ENCODE assay signal across 19 cellular contexts in genomic region chr20:17872434-17872833, GRCh38.
DNase-seq lines count a peak whose midpoint lies in the region; ATAC-seq and TF ChIP-seq lines count a peak whose summit lies in the region.
"Had no signal": no experiment of that assay in that cellular context is flagged by ENCODE, and none has a peak within 500 bp of the region (broad histone marks: within the 10 kb centered on the region; RNA-seq: fewer than 3 reads in every experiment).

No MANE protein-coding gene starts in this region.

- DNase-seq in IMR-90 (no peak), body of pancreas (no peak), ureter (ENCODE audit: low spot score) (no peak), HT-29 (ENCODE audit: low spot score) (no peak), NCI-H69 (lab: John Stamatoyannopoulos, UW) (no peak)
- DNase-seq: activated B cell treated with CpG ODN at 0.5 μM for 24 hours; activated naive CD8-positive, alpha-beta T cell treated with anti-CD3 and anti-CD28 coated beads for 36 hours; Caco-2; midbrain; NCI-H1092 treated with DMSO at 0.1 percent for 48 hours; NCI-H2107; NCI-H524; SK-N-SH; stimulated activated CD4-positive, alpha-beta T cell treated with anti-CD3 and anti-CD28 coated beads, Interleukin-4, amount 100 ng/mL, for 1 hour had no signal

- TF ChIP-seq POLR2A in IMR-90 (IDR thresholded peaks at IDR 0.05; ENCODE audit: low read depth, low read length) (no peak), body of pancreas (IDR thresholded peaks at IDR 0.05) (no peak)

- no peak overlapping the region for H3K14ac ChIP-seq in IMR-90 (replicated peaks; ENCODE audit: low read depth, low read length)

- no peak for TF ChIP-seq CTCF in DOHH2 (IDR thresholded peaks at IDR 0.05; ENCODE audit: low read depth, low read length, poor library complexity, severe bottlenecking)
- no peak for TF ChIP-seq CTCF in IMR-90 (conservative IDR thresholded peaks at IDR 0.05; ENCODE audit: low read depth, low read length)
- no peak for TF ChIP-seq CTCF in body of pancreas (IDR thresholded peaks at IDR 0.05)
- TF ChIP-seq CTCF in parathyroid adenoma (IDR thresholded peaks at IDR 0.05): no peak

- in situ Hi-C loops in IMR-90 (cut with MboI; ENCODE audit: low sequenced_read_pairs): no loop called here

- H3K27ac ChIP-seq in DOHH2 (ENCODE audit: low read depth, low read length) (no peak overlapping the region), IMR-90 (ENCODE audit: insufficient read depth, low read length) (no peak overlapping the region), body of pancreas (peak overlapping the region; percentile 27 to 82 (median 55)), parathyroid adenoma (no peak overlapping the region)

- dilution Hi-C loops in IMR-90 (cut with HindIII; ENCODE audit: low sequenced_read_pairs, unreplicated experiment): no loop called here

- no peak overlapping the region for H2BK15ac ChIP-seq in IMR-90 (ENCODE audit: low read depth, low read length)

- no peaks in the 10 kb centered on the region for H3F3A ChIP-seq in DOHH2 (ENCODE audit: control insufficient read depth, insufficient read depth)

- WGBS in IMR-90 (ENCODE audit: extremely low coverage in 2 of 2, insufficient read length in 1 of 2), 2 experiments: no CpG with 5 or more reads among the region's 13 CpGs
- 66 to 69% methylated on average over 12 to 13 of the region's 13 CpGs for WGBS in body of pancreas, 2 donors

- H2BK120ac ChIP-seq in IMR-90 (ENCODE audit: low read depth, low read length): peak overlapping the region; percentile 27; the same call in 1 of the 2 replicates

- intact Hi-C loops in IMR-90 (cut with micrococcal nuclease): no loop called here
- intact Hi-C loops in body of pancreas (cut with DNase I): no loop called here

- H4K8ac ChIP-seq in IMR-90 (ENCODE audit: low read depth in 2 of 2, low read length in 2 of 2): no peak overlapping the region

- POLR2A ChIA-PET in IMR-90 (lab: Charles Lee; ENCODE audit: unreplicated experiment): no interaction called here

- peaks cover 14% of the 10 kb centered on the region for H3K9me1 ChIP-seq in IMR-90 (ENCODE audit: insufficient read depth, low read length)

- H3K9ac ChIP-seq in IMR-90 (ENCODE audit: low read depth, low read length) (no peak overlapping the region), parathyroid adenoma (no peak overlapping the region)
- H3K9ac ChIP-seq: SK-N-SH had no signal

- 0 out of 2 replicates have a peak overlapping the region, but pooled peaks have one; percentile 52 for H4K91ac ChIP-seq in IMR-90 (ENCODE audit: insufficient read depth, low read depth, low read length)

- H3K27me3 ChIP-seq in DOHH2 (ENCODE audit: control insufficient read depth, low read length): peaks cover 16% of the 10 kb centered on the region
- H3K27me3 ChIP-seq in IMR-90 (ENCODE audit: control insufficient read depth, insufficient read depth, low read length): no peaks in the 10 kb centered on the region
- no peaks in the 10 kb centered on the region for H3K27me3 ChIP-seq in body of pancreas
- no peaks in the 10 kb centered on the region for H3K27me3 ChIP-seq in parathyroid adenoma (ENCODE audit: control insufficient read depth, insufficient read depth, low read length)

- BruUV-seq in IMR-90 (replicated peaks; lab: Mats Ljungman, UMichigan): no TSS peak

- no peak overlapping the region for H4K5ac ChIP-seq in IMR-90 (ENCODE audit: low read depth, low read length)

- peak overlapping the region; percentile 97 for H3K4ac ChIP-seq in IMR-90 (ENCODE audit: low read depth, low read length)

- H3K9me3 ChIP-seq in DOHH2 (ENCODE audit: control insufficient read depth, insufficient read depth, low read length) (no peaks in the 10 kb centered on the region), IMR-90 (ENCODE audit: control insufficient read depth, insufficient read depth, low read length) (no peaks in the 10 kb centered on the region), body of pancreas (no peaks in the 10 kb centered on the region), parathyroid adenoma (ENCODE audit: control insufficient read depth, low read length) (no peaks in the 10 kb centered on the region)
- H3K9me3 ChIP-seq: Caco-2, SK-N-SH had no signal

- H3K4me2 ChIP-seq in DOHH2 (ENCODE audit: low read length) (peak overlapping the region; percentile 10; the same call in 1 of the 2 replicates), IMR-90 (ENCODE audit: low read depth, low read length) (no peak overlapping the region), parathyroid adenoma (ENCODE audit: low read length) (no peak overlapping the region)
- H3K4me2 ChIP-seq: SK-N-SH had no signal

- ATAC-seq in IMR-90 (ENCODE audit: low read depth) (no peak), body of pancreas (no peak), HG03196 (IDR thresholded peaks at IDR 0.05; ENCODE audit: unreplicated experiment) (no peak)

- peak overlapping the region; percentile 21; the same call in 1 of the 2 replicates for H2BK20ac ChIP-seq in IMR-90 (ENCODE audit: low read depth, low read length)

- TF ChIP-seq RAD21 in IMR-90 (IDR thresholded peaks at IDR 0.05; ENCODE audit: low read length): no peak

- no peaks in the 10 kb centered on the region for H3K9me2 ChIP-seq in DOHH2 (replicated peaks; ENCODE audit: control insufficient read depth, low read length)
- H3K9me2 ChIP-seq: SK-N-SH had no signal

- peaks cover 28% of the 10 kb centered on the region for H3K4me1 ChIP-seq in DOHH2 (ENCODE audit: control insufficient read depth, low read length)
- H3K4me1 ChIP-seq in IMR-90 (ENCODE audit: control insufficient read depth, insufficient read depth, low read length): peaks cover 25% of the 10 kb centered on the region
- peaks cover 42% of the 10 kb centered on the region for H3K4me1 ChIP-seq in body of pancreas
- H3K4me1 ChIP-seq in parathyroid adenoma: peaks cover 27% of the 10 kb centered on the region

- H3K36me3 ChIP-seq in DOHH2 (ENCODE audit: control insufficient read depth, low read length) (no peaks in the 10 kb centered on the region), IMR-90 (ENCODE audit: control insufficient read depth, insufficient read depth, low read length) (no peaks in the 10 kb centered on the region), body of pancreas (replicated peaks in 1 of 2; ENCODE audit: insufficient read depth in 1 of 2, low read depth in 2 of 2) (no peaks in the 10 kb centered on the region), parathyroid adenoma (ENCODE audit: control insufficient read depth, insufficient read depth, low read length) (no peaks in the 10 kb centered on the region)

- no peak overlapping the region for H3K18ac ChIP-seq in IMR-90 (ENCODE audit: low read depth, low read length)

- no peak overlapping the region for H3K4me3 ChIP-seq in DOHH2 (ENCODE audit: low read length)
- H3K4me3 ChIP-seq in IMR-90 (ENCODE audit: insufficient read depth, low read depth, low read length): no peak overlapping the region
- H3K4me3 ChIP-seq in body of pancreas: no peak overlapping the region
- H3K4me3 ChIP-seq in parathyroid adenoma (ENCODE audit: low read depth, low read length): no peak overlapping the region
- H3K4me3 ChIP-seq: coronary artery, skin epidermis had no signal

- peak overlapping the region; percentile 48 for H2AK9ac ChIP-seq in IMR-90 (replicated peaks; ENCODE audit: low read depth, low read length, poor library complexity)

- peak overlapping the region; percentile 28 for H2AFZ ChIP-seq in IMR-90 (replicated peaks; ENCODE audit: low read length, poor library complexity)
- peak overlapping the region; percentile 1 for H2AFZ ChIP-seq in parathyroid adenoma

- H2BK5ac ChIP-seq in IMR-90 (ENCODE audit: low read depth, low read length, poor library complexity, severe bottlenecking): no peak overlapping the region

- no peak overlapping the region for H3K23ac ChIP-seq in IMR-90 (ENCODE audit: low read depth, low read length)

- no peaks in the 10 kb centered on the region for H3K79me1 ChIP-seq in IMR-90 (ENCODE audit: low read depth in 1 of 2, low read length in 2 of 2)

- H3K56ac ChIP-seq in IMR-90 (ENCODE audit: extremely low read depth, insufficient read depth, low read length): no peak overlapping the region

- CTCF ChIA-PET in IMR-90 (lab: Yijun Ruan, JAX): no interaction called here

- H4K20me1 ChIP-seq in DOHH2 (ENCODE audit: control insufficient read depth, insufficient read depth, low read depth, low read length) (no peaks in the 10 kb centered on the region), IMR-90 (ENCODE audit: insufficient read depth, low read length) (no peaks in the 10 kb centered on the region)

- H3K79me2 ChIP-seq in DOHH2 (ENCODE audit: control insufficient read depth, low read length): no peaks in the 10 kb centered on the region
- no peaks in the 10 kb centered on the region for H3K79me2 ChIP-seq in parathyroid adenoma

- no peak overlapping the region for H2AK5ac ChIP-seq in IMR-90 (ENCODE audit: low read depth, low read length)

TF ChIP-seq in IMR-90, 13 proteins besides CTCF, POLR2A, EP300 and RAD21 (continues in another document):
- TF ChIP-seq RCOR1 (IDR thresholded peaks at IDR 0.05; ENCODE audit: insufficient replicate concordance, low read length): no peak
- no peak for TF ChIP-seq BHLHE40 (IDR thresholded peaks at IDR 0.05; ENCODE audit: low read depth, low read length)
- TF ChIP-seq FOS (IDR thresholded peaks at IDR 0.05; ENCODE audit: low read depth, low read length): no peak
- TF ChIP-seq MAZ (IDR thresholded peaks at IDR 0.05; ENCODE audit: borderline replicate concordance, low read depth, low read length): no peak
- TF ChIP-seq MXI1 (IDR thresholded peaks at IDR 0.05; ENCODE audit: borderline replicate concordance, low read depth, low read length): no peak
- no peak for TF ChIP-seq ELK1 (IDR thresholded peaks at IDR 0.05; ENCODE audit: borderline replicate concordance, low read depth, low read length)
- no peak for TF ChIP-seq RFX5 (IDR thresholded peaks at IDR 0.05; ENCODE audit: low read depth, low read length)
- TF ChIP-seq CEBPB (IDR thresholded peaks at IDR 0.05; ENCODE audit: low read depth, low read length): no peak
- no peak for TF ChIP-seq NFE2L2 (IDR thresholded peaks at IDR 0.05; ENCODE audit: low read depth, low read length)
- TF ChIP-seq MAFK (IDR thresholded peaks at IDR 0.05; ENCODE audit: low read depth, low read length): no peak
- no peak for TF ChIP-seq CHD1 (IDR thresholded peaks at IDR 0.05; ENCODE audit: low read depth, low read length)
- TF ChIP-seq SMC3 (IDR thresholded peaks at IDR 0.05; ENCODE audit: low read depth, low read length): no peak

Comparison
In these comparisons a context has a peak if more than half of its experiments do, and no peak if none do; other contexts are left out.
1. H3K27ac ChIP-seq: peak in body of pancreas (4 of 4); none in DOHH2 (single experiment), IMR-90 (single experiment) and parathyroid adenoma (single experiment).